20 cellular contexts compared by ENCODE assay signal in the genomic region with DNA sequence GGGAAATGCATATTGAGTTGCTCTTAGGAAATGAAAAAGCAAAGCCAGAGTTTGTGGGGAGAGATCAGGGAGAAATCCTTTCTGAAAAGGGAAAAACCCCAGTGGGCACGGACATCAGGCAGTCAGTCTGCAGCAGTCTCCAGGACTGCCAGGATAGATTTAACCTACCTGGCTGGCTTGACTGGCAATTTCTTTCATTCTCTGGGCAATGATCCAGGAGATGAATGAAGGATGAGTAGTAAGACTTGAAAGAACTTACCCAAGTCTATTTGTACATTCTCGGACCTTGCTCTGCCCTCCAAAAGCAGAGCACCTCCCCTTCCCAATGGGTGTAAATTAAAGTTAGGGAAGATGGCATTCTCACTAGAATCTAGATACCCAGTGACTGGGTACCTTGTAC.
"Had no signal": no experiment of that assay in that cellular context is flagged by ENCODE, and none has a peak within 500 bp of the region (broad histone marks: within the 10 kb centered on the region; RNA-seq: fewer than 3 reads in every experiment).

No MANE protein-coding gene starts in this region.

- H3K9me3 ChIP-seq: esophagus muscularis mucosa, heart right ventricle, mucosa of descending colon, right atrium auricular region, testis, tibial artery had no signal

- H3K4me3 ChIP-seq: esophagus muscularis mucosa, heart right ventricle, lung, mucosa of descending colon, neural progenitor cell, right atrium auricular region, testis, tibial artery had no signal

- H3K27ac ChIP-seq: esophagus muscularis mucosa, heart right ventricle, neural progenitor cell, parathyroid adenoma, right atrium auricular region, testis, tibial artery had no signal

- H3K36me3 ChIP-seq: esophagus muscularis mucosa, heart right ventricle, neural progenitor cell, right atrium auricular region, tibial artery had no signal

- H3K27me3 ChIP-seq: esophagus muscularis mucosa, heart right ventricle, neural progenitor cell, right atrium auricular region, testis, tibial artery had no signal

- H3K4me1 ChIP-seq: esophagus muscularis mucosa, heart right ventricle, neural progenitor cell, parathyroid adenoma, right atrium auricular region, testis, tibial artery had no signal

- DNase-seq: cerebellar nuclear complex; cortex of kidney; foreskin melanocyte; glutamatergic neuron; heart right ventricle; immature natural killer cell; islet precursor cell; mesenchymal stem cell; mucosa of descending colon; naive B cell; stimulated activated CD4-positive, alpha-beta T cell treated with anti-CD3 and anti-CD28 coated beads, Interleukin-4, amount 100 ng/mL, for 4 hours; stimulated activated naive CD8-positive, alpha-beta T cell treated with anti-CD3 and anti-CD28 coated beads, Interleukin-15, Interleukin-2, amounts not matched to agents 100 U/mL and 50 U/mL, for 24 hours; substantia nigra; testis; tibial artery had no signal
